1 cellular context compared by ENCODE assay signal in the genomic region with DNA sequence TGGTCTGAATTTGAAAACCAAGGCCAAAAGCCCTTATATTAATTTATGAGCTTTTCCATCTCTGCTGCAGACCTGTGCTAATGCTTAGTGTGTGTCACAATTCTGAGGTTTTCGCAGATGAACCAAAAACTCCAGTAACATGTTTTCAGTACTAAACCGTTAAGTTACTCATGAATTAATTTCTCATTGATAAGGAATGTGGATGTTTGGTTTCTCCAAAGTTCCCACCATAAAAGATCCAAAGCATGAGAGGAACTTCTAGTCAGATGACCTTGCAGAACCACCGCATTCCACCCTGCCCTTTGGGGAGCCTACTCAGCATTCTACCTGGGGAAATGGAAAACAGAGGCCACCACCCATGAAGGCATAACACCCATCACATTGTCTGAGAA.
A peak's percentile ranks its signal among the peaks of the same experiment; 100 is the strongest.
TF ChIP-seq lines count a peak whose summit lies in the region.

No MANE protein-coding gene starts in this region.

TF ChIP-seq in K562, 482 proteins besides CTCF, POLR2A, EP300 and RAD21 (continued from another document):
- TF ChIP-seq, protein P1, sequence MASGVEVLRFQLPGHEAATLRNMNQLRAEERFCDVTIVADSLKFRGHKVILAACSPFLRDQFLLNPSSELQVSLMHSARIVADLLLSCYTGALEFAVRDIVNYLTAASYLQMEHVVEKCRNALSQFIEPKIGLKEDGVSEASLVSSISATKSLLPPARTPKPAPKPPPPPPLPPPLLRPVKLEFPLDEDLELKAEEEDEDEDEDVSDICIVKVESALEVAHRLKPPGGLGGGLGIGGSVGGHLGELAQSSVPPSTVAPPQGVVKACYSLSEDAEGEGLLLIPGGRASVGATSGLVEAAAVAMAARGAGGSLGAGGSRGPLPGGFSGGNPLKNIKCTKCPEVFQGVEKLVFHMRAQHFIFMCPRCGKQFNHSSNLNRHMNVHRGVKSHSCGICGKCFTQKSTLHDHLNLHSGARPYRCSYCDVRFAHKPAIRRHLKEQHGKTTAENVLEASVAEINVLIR (CRISPR knock-in tag; IDR thresholded peaks at IDR 0.05), result no peak
- 0 out of 2 replicates have a peak, but pooled peaks have one; percentile 16 for TF ChIP-seq ZNF23 (CRISPR knock-in tag; IDR thresholded peaks at IDR 0.05)
- no peak for TF ChIP-seq KDM4B (IDR thresholded peaks at IDR 0.05; ENCODE audit: borderline replicate concordance in 2 of 2, low read depth in 1 of 2)
- no peak for TF ChIP-seq ZNF830 (CRISPR knock-in tag; IDR thresholded peaks at IDR 0.05)
- no peak for TF ChIP-seq GABPB1 (CRISPR knock-in tag; IDR thresholded peaks at IDR 0.05)
- TF ChIP-seq, protein P2, sequence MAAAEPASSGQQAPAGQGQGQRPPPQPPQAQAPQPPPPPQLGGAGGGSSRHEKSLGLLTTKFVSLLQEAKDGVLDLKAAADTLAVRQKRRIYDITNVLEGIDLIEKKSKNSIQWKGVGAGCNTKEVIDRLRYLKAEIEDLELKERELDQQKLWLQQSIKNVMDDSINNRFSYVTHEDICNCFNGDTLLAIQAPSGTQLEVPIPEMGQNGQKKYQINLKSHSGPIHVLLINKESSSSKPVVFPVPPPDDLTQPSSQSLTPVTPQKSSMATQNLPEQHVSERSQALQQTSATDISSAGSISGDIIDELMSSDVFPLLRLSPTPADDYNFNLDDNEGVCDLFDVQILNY (CRISPR knock-in tag; IDR thresholded peaks at IDR 0.05), result no peak
- TF ChIP-seq, protein P3, sequence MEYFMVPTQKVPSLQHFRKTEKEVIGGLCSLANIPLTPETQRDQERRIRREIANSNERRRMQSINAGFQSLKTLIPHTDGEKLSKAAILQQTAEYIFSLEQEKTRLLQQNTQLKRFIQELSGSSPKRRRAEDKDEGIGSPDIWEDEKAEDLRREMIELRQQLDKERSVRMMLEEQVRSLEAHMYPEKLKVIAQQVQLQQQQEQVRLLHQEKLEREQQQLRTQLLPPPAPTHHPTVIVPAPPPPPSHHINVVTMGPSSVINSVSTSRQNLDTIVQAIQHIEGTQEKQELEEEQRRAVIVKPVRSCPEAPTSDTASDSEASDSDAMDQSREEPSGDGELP (CRISPR knock-in tag; IDR thresholded peaks at IDR 0.05; ENCODE audit: borderline replicate concordance), result no peak
- TF ChIP-seq, protein P4, sequence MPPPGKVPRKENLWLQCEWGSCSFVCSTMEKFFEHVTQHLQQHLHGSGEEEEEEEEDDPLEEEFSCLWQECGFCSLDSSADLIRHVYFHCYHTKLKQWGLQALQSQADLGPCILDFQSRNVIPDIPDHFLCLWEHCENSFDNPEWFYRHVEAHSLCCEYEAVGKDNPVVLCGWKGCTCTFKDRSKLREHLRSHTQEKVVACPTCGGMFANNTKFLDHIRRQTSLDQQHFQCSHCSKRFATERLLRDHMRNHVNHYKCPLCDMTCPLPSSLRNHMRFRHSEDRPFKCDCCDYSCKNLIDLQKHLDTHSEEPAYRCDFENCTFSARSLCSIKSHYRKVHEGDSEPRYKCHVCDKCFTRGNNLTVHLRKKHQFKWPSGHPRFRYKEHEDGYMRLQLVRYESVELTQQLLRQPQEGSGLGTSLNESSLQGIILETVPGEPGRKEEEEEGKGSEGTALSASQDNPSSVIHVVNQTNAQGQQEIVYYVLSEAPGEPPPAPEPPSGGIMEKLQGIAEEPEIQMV (tag; conservative IDR thresholded peaks at IDR 0.05; ENCODE audit: low read depth), result 0 out of 2 replicates have a peak, but pooled peaks have one; percentile 30
- TF ChIP-seq RBM14 (IDR thresholded peaks at IDR 0.05; ENCODE audit: borderline replicate concordance, insufficient read depth, low read depth, low read length), result no peak
- TF ChIP-seq, protein P5, sequence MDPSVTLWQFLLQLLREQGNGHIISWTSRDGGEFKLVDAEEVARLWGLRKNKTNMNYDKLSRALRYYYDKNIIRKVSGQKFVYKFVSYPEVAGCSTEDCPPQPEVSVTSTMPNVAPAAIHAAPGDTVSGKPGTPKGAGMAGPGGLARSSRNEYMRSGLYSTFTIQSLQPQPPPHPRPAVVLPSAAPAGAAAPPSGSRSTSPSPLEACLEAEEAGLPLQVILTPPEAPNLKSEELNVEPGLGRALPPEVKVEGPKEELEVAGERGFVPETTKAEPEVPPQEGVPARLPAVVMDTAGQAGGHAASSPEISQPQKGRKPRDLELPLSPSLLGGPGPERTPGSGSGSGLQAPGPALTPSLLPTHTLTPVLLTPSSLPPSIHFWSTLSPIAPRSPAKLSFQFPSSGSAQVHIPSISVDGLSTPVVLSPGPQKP (CRISPR knock-in tag; IDR thresholded peaks at IDR 0.05), result no peak
- no peak for TF ChIP-seq NCOA6 (IDR thresholded peaks at IDR 0.05)
- 0 out of 2 replicates have a peak, but pooled peaks have one; percentile 51 for TF ChIP-seq ZNF316 (IDR thresholded peaks at IDR 0.05)
- TF ChIP-seq, protein P6, sequence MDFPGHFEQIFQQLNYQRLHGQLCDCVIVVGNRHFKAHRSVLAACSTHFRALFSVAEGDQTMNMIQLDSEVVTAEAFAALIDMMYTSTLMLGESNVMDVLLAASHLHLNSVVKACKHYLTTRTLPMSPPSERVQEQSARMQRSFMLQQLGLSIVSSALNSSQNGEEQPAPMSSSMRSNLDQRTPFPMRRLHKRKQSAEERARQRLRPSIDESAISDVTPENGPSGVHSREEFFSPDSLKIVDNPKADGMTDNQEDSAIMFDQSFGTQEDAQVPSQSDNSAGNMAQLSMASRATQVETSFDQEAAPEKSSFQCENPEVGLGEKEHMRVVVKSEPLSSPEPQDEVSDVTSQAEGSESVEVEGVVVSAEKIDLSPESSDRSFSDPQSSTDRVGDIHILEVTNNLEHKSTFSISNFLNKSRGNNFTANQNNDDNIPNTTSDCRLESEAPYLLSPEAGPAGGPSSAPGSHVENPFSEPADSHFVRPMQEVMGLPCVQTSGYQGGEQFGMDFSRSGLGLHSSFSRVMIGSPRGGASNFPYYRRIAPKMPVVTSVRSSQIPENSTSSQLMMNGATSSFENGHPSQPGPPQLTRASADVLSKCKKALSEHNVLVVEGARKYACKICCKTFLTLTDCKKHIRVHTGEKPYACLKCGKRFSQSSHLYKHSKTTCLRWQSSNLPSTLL (IDR thresholded peaks at IDR 0.05), result no peak
- TF ChIP-seq DPF2 (IDR thresholded peaks at IDR 0.05), result no peak
- TF ChIP-seq HDAC8 (tag; IDR thresholded peaks at IDR 0.05), result no peak
- no peak for TF ChIP-seq CEBPG (CRISPR knock-in tag; IDR thresholded peaks at IDR 0.05)
- no peak for TF ChIP-seq CEBPG (tag; conservative IDR thresholded peaks at IDR 0.05 in 1 of 2, IDR thresholded peaks at IDR 0.05 in 1 of 2)
